15 cellular contexts compared by ENCODE assay signal in the genomic region with DNA sequence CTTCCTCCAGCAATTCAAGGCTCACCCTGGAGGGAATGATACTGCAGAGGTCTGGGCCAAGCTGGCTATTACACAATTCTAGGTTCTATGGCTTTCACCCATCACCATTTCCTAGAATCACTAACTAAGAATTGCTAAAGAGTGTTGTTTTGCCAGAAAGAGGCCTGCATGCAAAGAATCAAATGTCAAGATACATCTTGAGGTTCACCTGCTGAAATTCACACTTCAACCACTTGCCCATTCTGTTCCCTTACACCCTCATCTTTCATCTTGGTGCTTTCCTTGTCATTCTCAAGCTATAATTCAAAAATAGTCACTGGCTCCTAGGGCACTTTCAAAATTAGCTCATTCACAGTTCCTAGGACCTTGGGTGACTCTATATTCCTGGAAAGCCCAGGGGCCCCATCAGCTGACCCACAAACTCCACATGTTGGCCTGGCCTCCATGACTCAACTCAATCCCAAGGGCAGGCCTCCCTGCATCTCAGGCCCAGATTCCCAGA. TPM values are rescaled to one million over a fixed set of nuclear protein-coding genes. Genes with fewer than 3 reads are reported as not detected.
DNase-seq lines count a peak whose midpoint lies in the region; ATAC-seq lines count a peak whose summit lies in the region.
"Had no signal": no experiment of that assay in that cellular context is flagged by ENCODE, and none has a peak within 500 bp of the region (broad histone marks: within the 10 kb centered on the region; RNA-seq: fewer than 3 reads in every experiment).

No MANE protein-coding gene starts in this region.

- intact Hi-C loops in right cardiac atrium (cut with DNase I): loop anchor here in 2 of 4 donors (10.0 kb wide), 1 partner anchor 63 kb away; no protein-coding TSS in a partner anchor
- intact Hi-C loops in activated naive CD4-positive, alpha-beta T cell treated with anti-CD3 and anti-CD28 coated beads for 36 hours (cut with micrococcal nuclease): no loop called here

- H3K4me3 Mint-ChIP-seq in activated CD8-positive, alpha-beta memory T cell treated with anti-CD3 and anti-CD28 coated beads, Interleukin-2, amount 10 ng/mL, durations not matched to agents 7 days and 5 days: no peak overlapping the region
- no peak overlapping the region for H3K4me3 Mint-ChIP-seq in activated naive CD8-positive, alpha-beta T cell treated with anti-CD3 and anti-CD28 coated beads, Interleukin-2, amount 10 ng/mL, durations not matched to agents 7 days and 5 days
- peak overlapping the region in 1 of 2 donors; percentile 53 for H3K4me3 Mint-ChIP-seq in stimulated activated naive CD8-positive, alpha-beta T cell treated with anti-CD3 and anti-CD28 coated beads, Interleukin-15, amount 100 ng/mL, for 72 hours
- H3K4me3 Mint-ChIP-seq in activated naive CD4-positive, alpha-beta T cell treated with anti-CD3 and anti-CD28 coated beads for 36 hours: no peak overlapping the region
- H3K4me3 Mint-ChIP-seq: activated CD4-positive, alpha-beta T cell treated with anti-CD3 and anti-CD28 coated beads, Interleukin-2, amount 10 ng/mL, durations not matched to agents 24 days and 14 days; central memory CD8-positive, alpha-beta T cell had no signal

- no peak overlapping the region for H3K27ac ChIP-seq in right cardiac atrium (ENCODE audit: low read length)
- H3K27ac ChIP-seq: A549 had no signal

- H3K27ac Mint-ChIP-seq in activated CD8-positive, alpha-beta memory T cell treated with anti-CD3 and anti-CD28 coated beads, Interleukin-2, amount 10 ng/mL, durations not matched to agents 7 days and 5 days: no peak overlapping the region
- peak overlapping the region; percentile 1 for H3K27ac Mint-ChIP-seq in activated naive CD8-positive, alpha-beta T cell treated with anti-CD3 and anti-CD28 coated beads, Interleukin-2, amount 10 ng/mL, durations not matched to agents 7 days and 5 days
- peak overlapping the region; percentile 39 to 53 for H3K27ac Mint-ChIP-seq in stimulated activated naive CD8-positive, alpha-beta T cell treated with anti-CD3 and anti-CD28 coated beads, Interleukin-15, amount 100 ng/mL, for 72 hours
- no peak overlapping the region for H3K27ac Mint-ChIP-seq in activated naive CD4-positive, alpha-beta T cell treated with anti-CD3 and anti-CD28 coated beads for 36 hours
- H3K27ac Mint-ChIP-seq: activated CD4-positive, alpha-beta T cell treated with anti-CD3 and anti-CD28 coated beads, Interleukin-2, amount 10 ng/mL, durations not matched to agents 24 days and 14 days had no signal

- no peak overlapping the region for H3K4me3 ChIP-seq in right cardiac atrium (ENCODE audit: low read length)
- H3K4me3 ChIP-seq: A549, transverse colon had no signal

- peaks cover 26% of the 10 kb centered on the region for H3K27me3 Mint-ChIP-seq in activated CD8-positive, alpha-beta memory T cell treated with anti-CD3 and anti-CD28 coated beads, Interleukin-2, amount 10 ng/mL, durations not matched to agents 7 days and 5 days
- H3K27me3 Mint-ChIP-seq in activated naive CD8-positive, alpha-beta T cell treated with anti-CD3 and anti-CD28 coated beads, Interleukin-2, amount 10 ng/mL, durations not matched to agents 7 days and 5 days: peaks cover 11% of the 10 kb centered on the region
- peaks cover 72% of the 10 kb centered on the region for H3K27me3 Mint-ChIP-seq in stimulated activated naive CD8-positive, alpha-beta T cell treated with anti-CD3 and anti-CD28 coated beads, Interleukin-15, amount 100 ng/mL, for 72 hours
- H3K27me3 Mint-ChIP-seq in activated naive CD4-positive, alpha-beta T cell treated with anti-CD3 and anti-CD28 coated beads for 36 hours (ENCODE audit: low read depth): peaks cover 33% of the 10 kb centered on the region

- no peaks in the 10 kb centered on the region for H3K27me3 ChIP-seq in right cardiac atrium (ENCODE audit: control insufficient read depth, insufficient read depth)
- H3K27me3 ChIP-seq: transverse colon had no signal

- H3K9me3 ChIP-seq in right cardiac atrium (ENCODE audit: control insufficient read depth, low read length): no peaks in the 10 kb centered on the region
- H3K9me3 ChIP-seq: A549, Caco-2, transverse colon had no signal

- POLR2A ChIA-PET in activated naive CD8-positive, alpha-beta T cell treated with anti-CD3 and anti-CD28 coated beads, Interleukin-2, amount 10 ng/mL, durations not matched to agents 7 days and 5 days (lab: Charles Lee): interaction anchor here (0.7 kb wide), 1 partner anchor 27 kb away, joined by 5 read pairs; no protein-coding TSS in a partner anchor

- peaks cover 1% of the 10 kb centered on the region for H3K36me3 Mint-ChIP-seq in activated CD8-positive, alpha-beta memory T cell treated with anti-CD3 and anti-CD28 coated beads, Interleukin-2, amount 10 ng/mL, durations not matched to agents 7 days and 5 days
- no peaks in the 10 kb centered on the region for H3K36me3 Mint-ChIP-seq in activated naive CD8-positive, alpha-beta T cell treated with anti-CD3 and anti-CD28 coated beads, Interleukin-2, amount 10 ng/mL, durations not matched to agents 7 days and 5 days
- H3K36me3 Mint-ChIP-seq in activated naive CD4-positive, alpha-beta T cell treated with anti-CD3 and anti-CD28 coated beads for 36 hours (ENCODE audit: low read depth): no peaks in the 10 kb centered on the region

- CTCF ChIA-PET in activated CD8-positive, alpha-beta memory T cell treated with anti-CD3 and anti-CD28 coated beads, Interleukin-2, amount 10 ng/mL, durations not matched to agents 7 days and 5 days (lab: Charles Lee): interaction anchor here (1.3 kb wide), 1 partner anchor 17 kb away, joined by 3 read pairs; no protein-coding TSS in a partner anchor
- CTCF ChIA-PET in activated naive CD4-positive, alpha-beta T cell treated with anti-CD3 and anti-CD28 coated beads for 36 hours (lab: Charles Lee): no interaction called here

- no peaks in the 10 kb centered on the region for H3K9me3 Mint-ChIP-seq in activated CD8-positive, alpha-beta memory T cell treated with anti-CD3 and anti-CD28 coated beads, Interleukin-2, amount 10 ng/mL, durations not matched to agents 7 days and 5 days (ENCODE audit: low read depth)
- peaks cover 2% of the 10 kb centered on the region for H3K9me3 Mint-ChIP-seq in activated naive CD8-positive, alpha-beta T cell treated with anti-CD3 and anti-CD28 coated beads, Interleukin-2, amount 10 ng/mL, durations not matched to agents 7 days and 5 days
- peaks cover 0 to 4% of the 10 kb centered on the region in 2 donors for H3K9me3 Mint-ChIP-seq in stimulated activated naive CD8-positive, alpha-beta T cell treated with anti-CD3 and anti-CD28 coated beads, Interleukin-15, amount 100 ng/mL, for 72 hours
- H3K9me3 Mint-ChIP-seq in activated naive CD4-positive, alpha-beta T cell treated with anti-CD3 and anti-CD28 coated beads for 36 hours: no peaks in the 10 kb centered on the region
- H3K9me3 Mint-ChIP-seq: activated CD4-positive, alpha-beta T cell treated with anti-CD3 and anti-CD28 coated beads, Interleukin-2, amount 10 ng/mL, durations not matched to agents 24 days and 14 days had no signal

- H3K4me1 ChIP-seq in right cardiac atrium (ENCODE audit: control insufficient read depth, insufficient read depth, low read length): peaks cover 13% of the 10 kb centered on the region

- DNase-seq in activated CD8-positive, alpha-beta memory T cell treated with anti-CD3 and anti-CD28 coated beads, Interleukin-2, amount 10 ng/mL, durations not matched to agents 7 days and 5 days: no peak
- DNase-seq in activated CD8-positive, alpha-beta memory T cell treated with anti-CD3 and anti-CD28 coated beads for 24 hours: no peak
- no peak for DNase-seq in activated naive CD8-positive, alpha-beta T cell treated with anti-CD3 and anti-CD28 coated beads, Interleukin-2, amount 10 ng/mL, durations not matched to agents 7 days and 5 days
- DNase-seq in right cardiac atrium (peak in 2 of 3 donors; percentile 44 to 56), HT-29 (ENCODE audit: low spot score) (no peak), NCI-H446 (lab: John Stamatoyannopoulos, UW) (no peak)
- DNase-seq in stimulated activated naive CD8-positive, alpha-beta T cell treated with anti-CD3 and anti-CD28 coated beads, Interleukin-15, amount 100 ng/mL, for 72 hours: peak; percentile 5 to 37
- DNase-seq in activated naive CD4-positive, alpha-beta T cell treated with anti-CD3 and anti-CD28 coated beads for 36 hours: no peak
- DNase-seq: activated CD4-positive, alpha-beta T cell treated with anti-CD3 and anti-CD28 coated beads, Interleukin-2, amount 10 ng/mL, durations not matched to agents 24 days and 14 days; Caco-2; stimulated activated CD4-positive, alpha-beta T cell treated with anti-CD3 and anti-CD28 coated beads, Interleukin-12 subunit alpha, Interleukin-12 subunit beta, amount 100 ng/mL, for 4 hours; SW 1271; transverse colon had no signal

- ATAC-seq in activated CD8-positive, alpha-beta memory T cell treated with anti-CD3 and anti-CD28 coated beads, Interleukin-2, amount 10 ng/mL, durations not matched to agents 7 days and 5 days: peak; percentile 6
- ATAC-seq in activated naive CD8-positive, alpha-beta T cell treated with anti-CD3 and anti-CD28 coated beads, Interleukin-2, amount 10 ng/mL, durations not matched to agents 7 days and 5 days (ENCODE audit: low read depth): no peak
- peak; percentile 51 to 66 for ATAC-seq in right cardiac atrium
- peak; percentile 90 for ATAC-seq in stimulated activated naive CD8-positive, alpha-beta T cell treated with anti-CD3 and anti-CD28 coated beads, Interleukin-15, amount 100 ng/mL, for 72 hours
- ATAC-seq: A549 had no signal

- peaks cover 11% of the 10 kb centered on the region for H3K4me1 Mint-ChIP-seq in activated CD8-positive, alpha-beta memory T cell treated with anti-CD3 and anti-CD28 coated beads, Interleukin-2, amount 10 ng/mL, durations not matched to agents 7 days and 5 days
- H3K4me1 Mint-ChIP-seq in activated naive CD8-positive, alpha-beta T cell treated with anti-CD3 and anti-CD28 coated beads, Interleukin-2, amount 10 ng/mL, durations not matched to agents 7 days and 5 days: peaks cover 3% of the 10 kb centered on the region
- H3K4me1 Mint-ChIP-seq in stimulated activated naive CD8-positive, alpha-beta T cell treated with anti-CD3 and anti-CD28 coated beads, Interleukin-15, amount 100 ng/mL, for 72 hours: peaks cover 17% of the 10 kb centered on the region
- no peaks in the 10 kb centered on the region for H3K4me1 Mint-ChIP-seq in activated naive CD4-positive, alpha-beta T cell treated with anti-CD3 and anti-CD28 coated beads for 36 hours (ENCODE audit: low read depth)
- H3K4me1 Mint-ChIP-seq: central memory CD8-positive, alpha-beta T cell had no signal

RNA-seq across cellular contexts. Expression of a gene that starts 7.0 kb away (rescaled TPM):
- total RNA-seq in activated CD8-positive, alpha-beta memory T cell treated with anti-CD3 and anti-CD28 coated beads, Interleukin-2, amount 10 ng/mL, durations not matched to agents 7 days and 5 days: 10 to 100 TPM in 1 of 2 experiments, under 1 TPM in 1; 0.93 to 13.6 TPM
- total RNA-seq in activated naive CD8-positive, alpha-beta T cell treated with anti-CD3 and anti-CD28 coated beads, Interleukin-2, amount 10 ng/mL, durations not matched to agents 7 days and 5 days: 1 to 10 TPM in 1 of 2 experiments, under 1 TPM in 1; 0.96 to 2.0 TPM
- 10 to 100 TPM; 36.6 to 46.2 (median 39.6) TPM for total RNA-seq in right cardiac atrium
- polyA plus RNA-seq in right cardiac atrium: 12.7 TPM
- 14.4 and 18.5 TPM in 2 replicates for total RNA-seq in HT-29 (2014; rRNA removed; shearing (Covaris generic))
- 1 to 10 TPM; 4.5 to 4.8 TPM for total RNA-seq in activated naive CD4-positive, alpha-beta T cell treated with anti-CD3 and anti-CD28 coated beads for 36 hours

RNA-seq across cellular contexts. Expression of a gene that starts 49.3 kb away (rescaled TPM):
- 1 to 10 TPM in 1 of 2 experiments, under 1 TPM in 1; 0.85 to 4.7 TPM for total RNA-seq in activated CD8-positive, alpha-beta memory T cell treated with anti-CD3 and anti-CD28 coated beads, Interleukin-2, amount 10 ng/mL, durations not matched to agents 7 days and 5 days
- total RNA-seq in activated naive CD8-positive, alpha-beta T cell treated with anti-CD3 and anti-CD28 coated beads, Interleukin-2, amount 10 ng/mL, durations not matched to agents 7 days and 5 days: 1 to 10 TPM in 1 of 2 experiments, under 1 TPM in 1; 0.83 to 1.5 TPM
- total RNA-seq in right cardiac atrium: 10 to 100 TPM in 3 of 4 donors, 1 to 10 TPM in 1; 8.3 to 47.7 (median 28.4) TPM
- 63.9 TPM for polyA plus RNA-seq in right cardiac atrium
- total RNA-seq in HT-29 (2014; rRNA removed; shearing (Covaris generic)): not detected in 2 replicates
- total RNA-seq in activated naive CD4-positive, alpha-beta T cell treated with anti-CD3 and anti-CD28 coated beads for 36 hours: 1 to 10 TPM; 2.0 to 3.5 TPM

Comparison
In these comparisons a context has a peak if more than half of its experiments do, and no peak if none do; other contexts are left out.
1. DNase-seq: peak in right cardiac atrium (2 of 3) and stimulated activated naive CD8-positive, alpha-beta T cell treated with anti-CD3 and anti-CD28 coated beads, Interleukin-15, amount 100 ng/mL, for 72 hours (2 of 2); none in activated CD8-positive, alpha-beta memory T cell treated with anti-CD3 and anti-CD28 coated beads, Interleukin-2, amount 10 ng/mL, durations not matched to agents 7 days and 5 days (single experiment), activated CD8-positive, alpha-beta memory T cell treated with anti-CD3 and anti-CD28 coated beads for 24 hours (single experiment), activated naive CD8-positive, alpha-beta T cell treated with anti-CD3 and anti-CD28 coated beads, Interleukin-2, amount 10 ng/mL, durations not matched to agents 7 days and 5 days (single experiment), HT-29 (single experiment), activated naive CD4-positive, alpha-beta T cell treated with anti-CD3 and anti-CD28 coated beads for 36 hours (single experiment) and NCI-H446 (0 of 2).
2. H3K27ac Mint-ChIP-seq: peak in activated naive CD8-positive, alpha-beta T cell treated with anti-CD3 and anti-CD28 coated beads, Interleukin-2, amount 10 ng/mL, durations not matched to agents 7 days and 5 days (single experiment) and stimulated activated naive CD8-positive, alpha-beta T cell treated with anti-CD3 and anti-CD28 coated beads, Interleukin-15, amount 100 ng/mL, for 72 hours (2 of 2); none in activated CD8-positive, alpha-beta memory T cell treated with anti-CD3 and anti-CD28 coated beads, Interleukin-2, amount 10 ng/mL, durations not matched to agents 7 days and 5 days (single experiment) and activated naive CD4-positive, alpha-beta T cell treated with anti-CD3 and anti-CD28 coated beads for 36 hours (single experiment).